13 cellular contexts compared by ENCODE assay signal in genomic region chr7:1974290-1974689, GRCh38.
"Had no signal": no experiment of that assay in that cellular context is flagged by ENCODE, and none has a peak within 500 bp of the region (broad histone marks: within the 10 kb centered on the region; RNA-seq: fewer than 3 reads in every experiment).

No MANE protein-coding gene starts in this region.

- DNase-seq: activated naive CD4-positive, alpha-beta T cell treated with anti-CD3 and anti-CD28 coated beads, Interleukin-2, amount 50 U/mL, for 16 hours; effector CD8-positive, alpha-beta T cell; esophagus squamous epithelium; immature natural killer cell; mesenchymal stem cell; SK-N-SH; stimulated activated CD4-positive, alpha-beta T cell treated with anti-CD3 and anti-CD28 coated beads, Interleukin-2, amount 100 ng/mL, for 24 hours; stimulated activated naive CD8-positive, alpha-beta T cell treated with anti-CD3 and anti-CD28 coated beads, Interleukin-15, Interleukin-2, amounts not matched to agents 100 U/mL and 50 U/mL, for 24 hours; trophoblast cell had no signal

- H3K9ac ChIP-seq: SK-N-SH had no signal

- H3K27ac Mint-ChIP-seq: dendritic cell treated with granulocyte-macrophage colony-stimulating factor and Interleukin-4, amounts not matched to agents 40 ng/mL and 50 ng/mL, for 4 days; natural killer cell treated with Interleukin-12 subunit alpha and Interleukin-12 subunit beta and Interleukin-15 and Interleukin-18, amount 100 ng/mL, for 72 hours had no signal

- H3K27me3 Mint-ChIP-seq: dendritic cell treated with granulocyte-macrophage colony-stimulating factor and Interleukin-4, amounts not matched to agents 40 ng/mL and 50 ng/mL, for 4 days had no signal

- H3K9me3 ChIP-seq: esophagus squamous epithelium, SK-N-SH, suprapubic skin had no signal

- H3K27ac ChIP-seq: esophagus squamous epithelium, suprapubic skin had no signal

- ATAC-seq: activated CD4-positive, CD25-positive, alpha-beta regulatory T cell treated with anti-CD3 and anti-CD28 coated beads, Interleukin-2, amount 50 U/mL, for 24 hours; natural killer cell treated with Interleukin-12 subunit alpha and Interleukin-12 subunit beta and Interleukin-15 and Interleukin-18, amount 100 ng/mL, for 72 hours; stimulated activated naive CD8-positive, alpha-beta T cell treated with anti-CD3 and anti-CD28 coated beads, Interleukin-15, Interleukin-2, amounts not matched to agents 100 U/mL and 50 U/mL, for 24 hours had no signal

- H3K4me3 Mint-ChIP-seq: dendritic cell treated with granulocyte-macrophage colony-stimulating factor and Interleukin-4, amounts not matched to agents 40 ng/mL and 50 ng/mL, for 4 days; immature natural killer cell; natural killer cell treated with Interleukin-12 subunit alpha and Interleukin-12 subunit beta and Interleukin-15 and Interleukin-18, amount 100 ng/mL, for 72 hours had no signal

- H3K4me1 ChIP-seq: esophagus squamous epithelium, suprapubic skin had no signal

- H3K27me3 ChIP-seq: esophagus squamous epithelium, suprapubic skin had no signal

- H3K9me3 Mint-ChIP-seq: dendritic cell treated with granulocyte-macrophage colony-stimulating factor and Interleukin-4, amounts not matched to agents 40 ng/mL and 50 ng/mL, for 4 days; natural killer cell treated with Interleukin-12 subunit alpha and Interleukin-12 subunit beta and Interleukin-15 and Interleukin-18, amount 100 ng/mL, for 72 hours had no signal

- H3K4me3 ChIP-seq: esophagus squamous epithelium, suprapubic skin had no signal

- H3K4me2 ChIP-seq: SK-N-SH had no signal
